ENCODE assay signal across 2 cellular contexts in the genomic region with DNA sequence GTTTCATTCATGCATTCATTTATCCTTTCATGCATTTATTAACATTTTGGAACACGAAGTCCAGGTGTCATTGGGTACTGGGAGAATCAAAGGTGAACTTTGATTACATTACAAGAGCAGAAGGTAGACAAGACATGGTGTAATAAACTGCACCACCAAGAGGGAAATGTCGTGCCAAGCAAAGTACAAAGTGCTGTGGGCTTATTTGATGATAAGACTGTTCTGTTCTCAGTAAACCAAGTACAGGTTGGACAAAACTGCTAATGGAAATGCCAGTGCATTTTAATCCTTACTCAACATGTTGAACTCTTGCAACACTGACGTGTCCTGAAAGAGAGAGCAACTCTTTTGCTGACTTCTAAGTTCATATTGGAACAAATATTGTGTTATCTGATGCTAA.
TF ChIP-seq lines count a peak whose summit lies in the region.

No MANE protein-coding gene starts in this region.

TF ChIP-seq in liver, 16 proteins besides CTCF, POLR2A, EP300 and RAD21 (continued from another document):
- TF ChIP-seq, protein P1, sequence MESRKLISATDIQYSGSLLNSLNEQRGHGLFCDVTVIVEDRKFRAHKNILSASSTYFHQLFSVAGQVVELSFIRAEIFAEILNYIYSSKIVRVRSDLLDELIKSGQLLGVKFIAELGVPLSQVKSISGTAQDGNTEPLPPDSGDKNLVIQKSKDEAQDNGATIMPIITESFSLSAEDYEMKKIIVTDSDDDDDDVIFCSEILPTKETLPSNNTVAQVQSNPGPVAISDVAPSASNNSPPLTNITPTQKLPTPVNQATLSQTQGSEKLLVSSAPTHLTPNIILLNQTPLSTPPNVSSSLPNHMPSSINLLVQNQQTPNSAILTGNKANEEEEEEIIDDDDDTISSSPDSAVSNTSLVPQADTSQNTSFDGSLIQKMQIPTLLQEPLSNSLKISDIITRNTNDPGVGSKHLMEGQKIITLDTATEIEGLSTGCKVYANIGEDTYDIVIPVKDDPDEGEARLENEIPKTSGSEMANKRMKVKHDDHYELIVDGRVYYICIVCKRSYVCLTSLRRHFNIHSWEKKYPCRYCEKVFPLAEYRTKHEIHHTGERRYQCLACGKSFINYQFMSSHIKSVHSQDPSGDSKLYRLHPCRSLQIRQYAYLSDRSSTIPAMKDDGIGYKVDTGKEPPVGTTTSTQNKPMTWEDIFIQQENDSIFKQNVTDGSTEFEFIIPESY (IDR thresholded peaks at IDR 0.05), result peak; percentile 95
- TF ChIP-seq NR2F2 (IDR thresholded peaks at IDR 0.05) (peak; percentile 55), FOXA1 (IDR thresholded peaks at IDR 0.05) (peak; percentile 83), YY1 (IDR thresholded peaks at IDR 0.05) (peak; percentile 93), FOXA2 (IDR thresholded peaks at IDR 0.05) (peak; percentile 81), SP1 (IDR thresholded peaks at IDR 0.05) (peak; percentile 95), EGR1 (IDR thresholded peaks at IDR 0.05; ENCODE audit: low read depth in 2 of 2) (peak in 1 of 2 donors; percentile 90), HNF4A (conservative IDR thresholded peaks at IDR 0.05) (peak; percentile 97 to 100), JUND (IDR thresholded peaks at IDR 0.05) (peak; percentile 85 to 97), RXRA (IDR thresholded peaks at IDR 0.05) (peak; percentile 94 to 97), TAF1 (conservative IDR thresholded peaks at IDR 0.05) (no peak)
- TF ChIP-seq, protein P2, sequence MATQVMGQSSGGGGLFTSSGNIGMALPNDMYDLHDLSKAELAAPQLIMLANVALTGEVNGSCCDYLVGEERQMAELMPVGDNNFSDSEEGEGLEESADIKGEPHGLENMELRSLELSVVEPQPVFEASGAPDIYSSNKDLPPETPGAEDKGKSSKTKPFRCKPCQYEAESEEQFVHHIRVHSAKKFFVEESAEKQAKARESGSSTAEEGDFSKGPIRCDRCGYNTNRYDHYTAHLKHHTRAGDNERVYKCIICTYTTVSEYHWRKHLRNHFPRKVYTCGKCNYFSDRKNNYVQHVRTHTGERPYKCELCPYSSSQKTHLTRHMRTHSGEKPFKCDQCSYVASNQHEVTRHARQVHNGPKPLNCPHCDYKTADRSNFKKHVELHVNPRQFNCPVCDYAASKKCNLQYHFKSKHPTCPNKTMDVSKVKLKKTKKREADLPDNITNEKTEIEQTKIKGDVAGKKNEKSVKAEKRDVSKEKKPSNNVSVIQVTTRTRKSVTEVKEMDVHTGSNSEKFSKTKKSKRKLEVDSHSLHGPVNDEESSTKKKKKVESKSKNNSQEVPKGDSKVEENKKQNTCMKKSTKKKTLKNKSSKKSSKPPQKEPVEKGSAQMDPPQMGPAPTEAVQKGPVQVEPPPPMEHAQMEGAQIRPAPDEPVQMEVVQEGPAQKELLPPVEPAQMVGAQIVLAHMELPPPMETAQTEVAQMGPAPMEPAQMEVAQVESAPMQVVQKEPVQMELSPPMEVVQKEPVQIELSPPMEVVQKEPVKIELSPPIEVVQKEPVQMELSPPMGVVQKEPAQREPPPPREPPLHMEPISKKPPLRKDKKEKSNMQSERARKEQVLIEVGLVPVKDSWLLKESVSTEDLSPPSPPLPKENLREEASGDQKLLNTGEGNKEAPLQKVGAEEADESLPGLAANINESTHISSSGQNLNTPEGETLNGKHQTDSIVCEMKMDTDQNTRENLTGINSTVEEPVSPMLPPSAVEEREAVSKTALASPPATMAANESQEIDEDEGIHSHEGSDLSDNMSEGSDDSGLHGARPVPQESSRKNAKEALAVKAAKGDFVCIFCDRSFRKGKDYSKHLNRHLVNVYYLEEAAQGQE (IDR thresholded peaks at IDR 0.05), result peak; percentile 87
- TF ChIP-seq, protein P3, sequence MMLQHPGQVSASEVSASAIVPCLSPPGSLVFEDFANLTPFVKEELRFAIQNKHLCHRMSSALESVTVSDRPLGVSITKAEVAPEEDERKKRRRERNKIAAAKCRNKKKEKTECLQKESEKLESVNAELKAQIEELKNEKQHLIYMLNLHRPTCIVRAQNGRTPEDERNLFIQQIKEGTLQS (IDR thresholded peaks at IDR 0.05), result peak; percentile 19

TF ChIP-seq in HepG2, 621 proteins besides CTCF, POLR2A, EP300 and RAD21:
- TF ChIP-seq, protein P4, sequence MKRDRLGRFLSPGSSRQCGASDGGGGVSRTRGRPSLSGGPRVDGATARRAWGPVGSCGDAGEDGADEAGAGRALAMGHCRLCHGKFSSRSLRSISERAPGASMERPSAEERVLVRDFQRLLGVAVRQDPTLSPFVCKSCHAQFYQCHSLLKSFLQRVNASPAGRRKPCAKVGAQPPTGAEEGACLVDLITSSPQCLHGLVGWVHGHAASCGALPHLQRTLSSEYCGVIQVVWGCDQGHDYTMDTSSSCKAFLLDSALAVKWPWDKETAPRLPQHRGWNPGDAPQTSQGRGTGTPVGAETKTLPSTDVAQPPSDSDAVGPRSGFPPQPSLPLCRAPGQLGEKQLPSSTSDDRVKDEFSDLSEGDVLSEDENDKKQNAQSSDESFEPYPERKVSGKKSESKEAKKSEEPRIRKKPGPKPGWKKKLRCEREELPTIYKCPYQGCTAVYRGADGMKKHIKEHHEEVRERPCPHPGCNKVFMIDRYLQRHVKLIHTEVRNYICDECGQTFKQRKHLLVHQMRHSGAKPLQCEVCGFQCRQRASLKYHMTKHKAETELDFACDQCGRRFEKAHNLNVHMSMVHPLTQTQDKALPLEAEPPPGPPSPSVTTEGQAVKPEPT (CRISPR knock-in tag; IDR thresholded peaks at IDR 0.05; ENCODE audit: low read depth), result no peak
- TF ChIP-seq ZNF124 (CRISPR knock-in tag; IDR thresholded peaks at IDR 0.05) (no peak), ZSCAN30 (CRISPR knock-in tag; IDR thresholded peaks at IDR 0.05) (no peak), ARNT2 (CRISPR knock-in tag; IDR thresholded peaks at IDR 0.05; ENCODE audit: low read depth) (no peak), MIER2 (CRISPR knock-in tag; IDR thresholded peaks at IDR 0.05) (no peak), ZNF180 (CRISPR knock-in tag; IDR thresholded peaks at IDR 0.05; ENCODE audit: borderline replicate concordance, low read depth) (no peak), ZNF747 (CRISPR knock-in tag; IDR thresholded peaks at IDR 0.05; ENCODE audit: borderline replicate concordance) (no peak), HDAC1 (CRISPR knock-in tag; IDR thresholded peaks at IDR 0.05) (no peak), JUNB (CRISPR knock-in tag; IDR thresholded peaks at IDR 0.05; ENCODE audit: borderline replicate concordance) (no peak), ZKSCAN1 (IDR thresholded peaks at IDR 0.05; ENCODE audit: low read length) (no peak), RFX1 (IDR thresholded peaks at IDR 0.05) (no peak), MAFK (conservative IDR thresholded peaks at IDR 0.05 in 1 of 2, IDR thresholded peaks at IDR 0.05 in 1 of 2; ENCODE audit: low read length in 2 of 2) (no peak), EEA1 (CRISPR knock-in tag; IDR thresholded peaks at IDR 0.05; ENCODE audit: borderline replicate concordance) (no peak), TAF1 (CRISPR knock-in tag; IDR thresholded peaks at IDR 0.05) (no peak), SMYD3 (CRISPR knock-in tag; IDR thresholded peaks at IDR 0.05) (no peak), BORCS8-MEF2B (CRISPR knock-in tag; IDR thresholded peaks at IDR 0.05) (no peak), ZC3H13 (CRISPR knock-in tag; IDR thresholded peaks at IDR 0.05) (no peak), GFI1 (CRISPR knock-in tag; IDR thresholded peaks at IDR 0.05; ENCODE audit: borderline replicate concordance) (no peak), SPEN (CRISPR knock-in tag; IDR thresholded peaks at IDR 0.05; ENCODE audit: low read depth) (no peak), SNAPC2 (CRISPR knock-in tag; IDR thresholded peaks at IDR 0.05) (no peak)
